Comparison of ENCODE assay signal across 8 cellular contexts in the genomic region with DNA sequence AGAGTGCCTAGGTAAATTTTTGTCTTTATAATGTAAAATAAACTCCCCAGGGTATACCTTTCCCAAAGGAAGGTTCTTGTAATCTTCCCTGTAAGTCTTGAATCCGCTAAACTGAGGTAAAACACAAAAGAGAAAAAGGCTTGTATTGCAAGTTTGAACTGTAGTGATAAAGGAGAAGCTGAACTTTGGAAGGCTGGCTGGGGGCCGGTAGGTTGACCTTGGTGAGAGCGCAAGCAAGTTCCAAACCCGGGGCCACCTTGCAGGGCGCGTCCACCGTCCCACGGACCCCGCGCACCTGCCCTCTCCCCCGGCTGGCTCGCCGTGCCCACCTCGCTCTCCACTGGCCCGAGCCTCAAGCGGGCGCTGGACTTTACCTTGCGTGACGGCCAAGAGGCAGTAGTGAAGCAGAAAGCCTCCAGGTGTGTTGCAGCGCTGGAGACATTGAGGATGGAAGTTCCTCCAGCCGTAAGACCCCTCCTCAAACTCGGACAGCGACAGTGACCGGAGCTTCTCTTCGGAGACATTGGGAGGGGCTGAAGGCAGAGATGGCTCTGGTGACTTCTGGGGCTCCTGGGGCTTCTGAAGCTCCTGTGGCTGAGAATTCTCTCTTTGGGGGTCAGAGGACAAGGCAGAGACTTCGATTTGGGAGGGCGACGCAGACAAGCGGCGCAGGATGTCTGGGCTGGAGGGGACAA. TPM values are rescaled to one million over a fixed set of nuclear protein-coding genes. Genes with fewer than 3 reads are reported as not detected.
A peak's percentile ranks its signal among the peaks of the same experiment; 100 is the strongest.
DNase-seq lines count a peak whose midpoint lies in the region; ATAC-seq and TF ChIP-seq lines count a peak whose summit lies in the region.

No MANE protein-coding gene starts in this region.

- H2AFZ ChIP-seq in MM.1S (ENCODE audit: low read length) = peak overlapping the region; percentile 99
- H2AFZ ChIP-seq in PC-3 (ENCODE audit: low read length) = no peak overlapping the region

- BruUV-seq in Caco-2 (replicated peaks; lab: Mats Ljungman, UMichigan) (no TSS peak), PC-3 (replicated peaks; lab: Mats Ljungman, UMichigan) (no TSS peak)

- H3K9me3 ChIP-seq in Caco-2 (no peaks in the 10 kb centered on the region), MM.1S (replicated peaks; ENCODE audit: insufficient read depth, low read length) (no peaks in the 10 kb centered on the region), PC-3 (ENCODE audit: low read length) (no peaks in the 10 kb centered on the region)

- DNase-seq in Caco-2 (no peak), MM.1S (peak; percentile 15), endothelial cell (ENCODE audit: low spot score) (peak; percentile 17), neural crest cell (ENCODE audit: low read depth, low spot score) (no peak), PC-3 (no peak)
- DNase-seq in effector CD4-positive, alpha-beta T cell = no peak

- H3K79me2 ChIP-seq in MM.1S (ENCODE audit: low read length) = no peaks in the 10 kb centered on the region
- H3K79me2 ChIP-seq in PC-3 (ENCODE audit: low read length) = no peaks in the 10 kb centered on the region

- ATAC-seq in GM21526 (IDR thresholded peaks at IDR 0.05; ENCODE audit: low FRiP score, unreplicated experiment) (peak; percentile 1), HG02938 (IDR thresholded peaks at IDR 0.05; ENCODE audit: unreplicated experiment) (no peak), PC-3 (no peak)

- no peaks in the 10 kb centered on the region for H3K4me1 Mint-ChIP-seq in Caco-2 (ENCODE audit: low read depth, unreplicated experiment)
- H3K4me1 Mint-ChIP-seq in endothelial cell (ENCODE audit: unreplicated experiment) = peaks cover 23% of the 10 kb centered on the region
- peaks cover 22% of the 10 kb centered on the region for H3K4me1 Mint-ChIP-seq in neural crest cell

- no peaks in the 10 kb centered on the region for H3K27me3 Mint-ChIP-seq in Caco-2 (ENCODE audit: insufficient read depth, unreplicated experiment)
- peaks cover 2% of the 10 kb centered on the region for H3K27me3 Mint-ChIP-seq in endothelial cell (ENCODE audit: unreplicated experiment)
- H3K27me3 Mint-ChIP-seq in neural crest cell (ENCODE audit: low read depth) = peaks cover 6% of the 10 kb centered on the region

- no peaks in the 10 kb centered on the region for H3K9me2 ChIP-seq in MM.1S (replicated peaks; ENCODE audit: insufficient read depth, low read length)
- no peaks in the 10 kb centered on the region for H3K9me2 ChIP-seq in PC-3 (replicated peaks; ENCODE audit: low read length)

- H3K36me3 Mint-ChIP-seq in Caco-2 (ENCODE audit: insufficient read depth, unreplicated experiment) = no peaks in the 10 kb centered on the region
- no peaks in the 10 kb centered on the region for H3K36me3 Mint-ChIP-seq in endothelial cell (ENCODE audit: low read depth, unreplicated experiment)
- no peaks in the 10 kb centered on the region for H3K36me3 Mint-ChIP-seq in neural crest cell (ENCODE audit: low read depth)

- TF ChIP-seq CTCF in Caco-2 (IDR thresholded peaks at IDR 0.05; ENCODE audit: insufficient read depth in 1 of 2, low read depth in 1 of 2, low read length in 1 of 2, severe bottlenecking in 1 of 2, unreplicated experiment in 1 of 2) (no peak), MM.1S (IDR thresholded peaks at IDR 0.05; ENCODE audit: low read length) (no peak), endothelial cell (IDR thresholded peaks at IDR 0.05; ENCODE audit: unreplicated experiment) (no peak), neural crest cell (conservative IDR thresholded peaks at IDR 0.05) (no peak), PC-3 (conservative IDR thresholded peaks at IDR 0.05; ENCODE audit: low read depth, low read length) (no peak)

- H3K27ac ChIP-seq in MM.1S (ENCODE audit: low read length) (peak overlapping the region; percentile 77; the same call in 1 of the 2 replicates), PC-3 (ENCODE audit: low read length) (no peak overlapping the region)

- H3F3A ChIP-seq in MM.1S (ENCODE audit: insufficient read depth, low read length) (peaks cover 17% of the 10 kb centered on the region; the same call in 1 of the 2 replicates), PC-3 (ENCODE audit: low read length, unreplicated experiment) (no peaks in the 10 kb centered on the region)

- H4K20me1 ChIP-seq in MM.1S (ENCODE audit: insufficient read depth, low read length) (no peaks in the 10 kb centered on the region), PC-3 (ENCODE audit: low read length) (no peaks in the 10 kb centered on the region)

- no peaks in the 10 kb centered on the region for H3K9me3 Mint-ChIP-seq in Caco-2 (ENCODE audit: unreplicated experiment)
- no peaks in the 10 kb centered on the region for H3K9me3 Mint-ChIP-seq in endothelial cell (ENCODE audit: unreplicated experiment)
- no peaks in the 10 kb centered on the region for H3K9me3 Mint-ChIP-seq in neural crest cell

- H3K4me3 Mint-ChIP-seq in Caco-2 (ENCODE audit: unreplicated experiment) = peak overlapping the region; percentile 66
- H3K4me3 Mint-ChIP-seq in endothelial cell (ENCODE audit: unreplicated experiment) = peak overlapping the region; percentile 92
- peak overlapping the region; percentile 95 for H3K4me3 Mint-ChIP-seq in neural crest cell

- H3K27me3 ChIP-seq in Caco-2 (replicated peaks; ENCODE audit: control insufficient read depth, insufficient read depth, low read length) = no peaks in the 10 kb centered on the region
- H3K27me3 ChIP-seq in MM.1S (replicated peaks; ENCODE audit: insufficient read depth, low read length) = no peaks in the 10 kb centered on the region
- H3K27me3 ChIP-seq in PC-3 (ENCODE audit: low read length) = peaks cover 24% of the 10 kb centered on the region

- intact Hi-C loops in Caco-2 (cut with micrococcal nuclease; ENCODE audit: unreplicated experiment) (no loop called here), PC-3 (cut with micrococcal nuclease) (no loop called here)

- POLR2A ChIA-PET in Caco-2 (lab: Charles Lee) (no interaction called here), PC-3 (lab: Charles Lee; ENCODE audit: unreplicated experiment) (interaction anchor here (0.7 kb wide), 1 partner anchor 97 kb away, joined by 3 read pairs; no protein-coding TSS in a partner anchor)

- H3K27ac Mint-ChIP-seq in Caco-2 (ENCODE audit: unreplicated experiment) = no peak overlapping the region
- H3K27ac Mint-ChIP-seq in endothelial cell (ENCODE audit: unreplicated experiment) = no peak overlapping the region
- no peak overlapping the region for H3K27ac Mint-ChIP-seq in neural crest cell (ENCODE audit: unreplicated experiment)

- H3K4me2 ChIP-seq in MM.1S (ENCODE audit: low read depth, low read length) (peak overlapping the region; percentile 89), PC-3 (ENCODE audit: low read length) (no peak overlapping the region)

- CTCF ChIA-PET in Caco-2 (lab: Charles Lee) (no interaction called here), PC-3 (lab: Charles Lee) (no interaction called here)

- H3K4me3 ChIP-seq in Caco-2 (ENCODE audit: low read depth, low read length) (peak overlapping the region; percentile 39), MM.1S (ENCODE audit: low read length) (peak overlapping the region; percentile 86), PC-3 (ENCODE audit: low read length) (no peak overlapping the region)

- H3K36me3 ChIP-seq in Caco-2 (ENCODE audit: control insufficient read depth, insufficient read depth, low read length) = no peaks in the 10 kb centered on the region
- no peaks in the 10 kb centered on the region for H3K36me3 ChIP-seq in MM.1S (replicated peaks; ENCODE audit: insufficient read depth, low read length)
- no peaks in the 10 kb centered on the region for H3K36me3 ChIP-seq in PC-3 (ENCODE audit: low read depth, low read length)

- H3K4me1 ChIP-seq in Caco-2 (no peaks in the 10 kb centered on the region), MM.1S (ENCODE audit: low read length) (peaks cover 7% of the 10 kb centered on the region), PC-3 (ENCODE audit: insufficient read depth, low read length) (no peaks in the 10 kb centered on the region)

- peak overlapping the region; percentile 63 for H3K9ac ChIP-seq in MM.1S (ENCODE audit: low read length)
- no peak overlapping the region for H3K9ac ChIP-seq in PC-3 (ENCODE audit: low read length)

RNA-seq across cellular contexts. Expression of gene SLCO4C1, which starts 0.4 kb away (rescaled TPM):
- total RNA-seq in Caco-2 (2022) = 1.3 and 1.5 TPM in 2 replicates
- 18.0 TPM for total RNA-seq in endothelial cell (ENCODE audit: unreplicated experiment)
- total RNA-seq in neural crest cell = 3.9 TPM in 2 replicates
- not detected in 2 replicates for total RNA-seq in PC-3 (2014; rRNA removed)

Comparison
In these comparisons a context has a peak if more than half of its experiments do, and no peak if none do; other contexts are left out.
1. DNase-seq: peak in MM.1S (single experiment) and endothelial cell (single experiment); none in Caco-2 (0 of 2), neural crest cell (single experiment), effector CD4-positive, alpha-beta T cell (single experiment) and PC-3 (single experiment).
2. Peak in every context shown above with its lines, with median percentiles within 50 percentile points of each other: H3K4me3 Mint-ChIP-seq.